ENCODE assay signal across 8 cellular contexts in genomic region chr6:149834513-149835481, GRCh38.
DNase-seq lines count a peak whose midpoint lies in the region; ATAC-seq lines count a peak whose summit lies in the region.

No MANE protein-coding gene starts in this region.

- ATAC-seq in HG03520 (IDR thresholded peaks at IDR 0.05; ENCODE audit: unreplicated experiment), result no peak

- DNase-seq in NCI-H2196 (lab: John Stamatoyannopoulos, UW; ENCODE audit: unreplicated experiment) (peak; percentile 73), NCI-H2196 treated with DMSO at 0.1 percent for 48 hours (lab: John Stamatoyannopoulos, UW; ENCODE audit: unreplicated experiment) (no peak), NCI-H2107 (lab: John Stamatoyannopoulos, UW) (peak; percentile 10), left kidney (ENCODE audit: low read depth, low spot score) (peak; percentile 79)
- DNase-seq in activated CD4-positive, CD25-positive, alpha-beta regulatory T cell treated with anti-CD3 and anti-CD28 coated beads, Interleukin-2, amount 50 U/mL, for 72 hours, result peak; percentile 70
- DNase-seq in central memory CD4-positive, alpha-beta T cell, result peak; percentile 65
- peak; percentile 37 to 49 (median 40) for DNase-seq in stimulated activated CD4-positive, alpha-beta T cell treated with anti-CD3 and anti-CD28 coated beads, TNF-alpha, amount 100 ng/mL, for 1 hour (ENCODE audit: low read depth in 3 of 3, low spot score in 1 of 3)
